Comparison of ENCODE assay signal across 11 cellular contexts in genomic region chr20:45100563-45101245, GRCh38. TPM values are rescaled to one million over a fixed set of nuclear protein-coding genes. Genes with fewer than 3 reads are reported as not detected.
A peak's percentile ranks its signal among the peaks of the same experiment; 100 is the strongest.
DNase-seq lines count a peak whose midpoint lies in the region; ATAC-seq and TF ChIP-seq lines count a peak whose summit lies in the region.
"Had no signal": no experiment of that assay in that cellular context is flagged by ENCODE, and none has a peak within 500 bp of the region (broad histone marks: within the 10 kb centered on the region; RNA-seq: fewer than 3 reads in every experiment).

Gene KCNS1 (minus strand): TSS chr20:45101127. CDS start chr20:45099236, 1,891 bp downstream.

- H3K4me1 Mint-ChIP-seq in endodermal cell = peaks cover 8% of the 10 kb centered on the region
- H3K4me1 Mint-ChIP-seq in naive B cell = peaks cover 13 to 36% (median 26%) of the 10 kb centered on the region in 3 donors

- H3K9me3 Mint-ChIP-seq in endodermal cell = peaks cover 5% of the 10 kb centered on the region
- no peaks in the 10 kb centered on the region for H3K9me3 Mint-ChIP-seq in naive B cell

- H3K27ac ChIP-seq in endodermal cell (ENCODE audit: low read depth, low read length) = no peak within 1 kb of the TSS
- no peak within 1 kb of the TSS for H3K27ac ChIP-seq in stomach
- H3K27ac ChIP-seq: SK-N-MC had no signal

- peak; percentile 43 for DNase-seq in COLO668 (lab: John Stamatoyannopoulos, UW; ENCODE audit: unreplicated experiment)
- DNase-seq in NCI-H2227 (lab: John Stamatoyannopoulos, UW; ENCODE audit: unreplicated experiment) = peak; percentile 69
- peak; percentile 93 for DNase-seq in endodermal cell
- DNase-seq in naive B cell = no peak
- DNase-seq in stomach = no peak
- DNase-seq in ureter (ENCODE audit: low spot score) = no peak
- no peak for DNase-seq in stimulated activated naive CD4-positive, alpha-beta T cell (lab: John Stamatoyannopoulos, UW)
- DNase-seq in stimulated activated CD4-positive, alpha-beta T cell treated with anti-CD3 and anti-CD28 coated beads, Interleukin-4, amount 100 ng/mL, for 4 hours = no peak
- DNase-seq: activated naive CD4-positive, alpha-beta T cell treated with Interleukin-2 at 50 U/mL for 16 hours; GDM1 had no signal

- H3K9me3 ChIP-seq in endodermal cell (ENCODE audit: control insufficient read depth, low read length) = no peaks in the 10 kb centered on the region
- no peaks in the 10 kb centered on the region for H3K9me3 ChIP-seq in stomach

- no peak for TF ChIP-seq POLR2A in stomach (IDR thresholded peaks at IDR 0.05)

- H3K27me3 ChIP-seq in endodermal cell (ENCODE audit: control insufficient read depth, insufficient read depth, low read length, poor library complexity, severe bottlenecking) (peaks cover 17% of the 10 kb centered on the region), stomach (peaks cover 25 to 79% (median 50%) of the 10 kb centered on the region in 3 donors)

- no peak for TF ChIP-seq EP300 in stomach (IDR thresholded peaks at IDR 0.05)

- intact Hi-C loops in stomach (cut with DNase I; ENCODE audit: low total_unique reads) = no loop called here

- WGBS in endodermal cell (ENCODE audit: insufficient coverage in 1 of 2, insufficient read length in 1 of 2), 2 experiments = 16 to 28% methylated on average over 4 to 35 of the region's 38 CpGs
- WGBS in stomach, 5 donors = 3 to 9% (median 6%) methylated on average over 24 to 38 of the region's 38 CpGs

- peak; percentile 48 for TF ChIP-seq CTCF in endodermal cell (conservative IDR thresholded peaks at IDR 0.05)
- TF ChIP-seq CTCF in stomach (IDR thresholded peaks at IDR 0.05) = no peak

- H3K9ac ChIP-seq in endodermal cell (ENCODE audit: extremely low read depth, low read length, poor library complexity, severe bottlenecking) = no peak within 1 kb of the TSS

- H3K27me3 Mint-ChIP-seq in endodermal cell (ENCODE audit: insufficient read depth) = peaks cover 36% of the 10 kb centered on the region
- peaks cover 64 to 68% (median 68%) of the 10 kb centered on the region in 3 donors for H3K27me3 Mint-ChIP-seq in naive B cell

- H3K4me3 ChIP-seq in endodermal cell (ENCODE audit: low read length) (no peak within 1 kb of the TSS), stomach (peak within 1 kb of the TSS in 1 of 4 donors; percentile 21)
- H3K4me3 ChIP-seq: SK-N-MC had no signal

- no peaks in the 10 kb centered on the region for H3K36me3 Mint-ChIP-seq in endodermal cell (ENCODE audit: low read depth)
- no peaks in the 10 kb centered on the region for H3K36me3 Mint-ChIP-seq in naive B cell

- no peaks in the 10 kb centered on the region for H3K4me1 ChIP-seq in endodermal cell (ENCODE audit: control insufficient read depth, insufficient read depth, low read length)
- peaks cover 12 to 25% (median 17%) of the 10 kb centered on the region in 4 donors for H3K4me1 ChIP-seq in stomach

- no peaks in the 10 kb centered on the region for H3K36me3 ChIP-seq in endodermal cell (ENCODE audit: control insufficient read depth, insufficient read depth, low read length)
- no peaks in the 10 kb centered on the region for H3K36me3 ChIP-seq in stomach

- no peak for ATAC-seq in naive B cell (ENCODE audit: low read depth in 2 of 2)

- peak within 1 kb of the TSS; percentile 12 for H3K27ac Mint-ChIP-seq in endodermal cell
- no peak within 1 kb of the TSS for H3K27ac Mint-ChIP-seq in naive B cell

- H3K4me3 Mint-ChIP-seq in endodermal cell (peak within 1 kb of the TSS; percentile 51), naive B cell (peak within 1 kb of the TSS in 6 of 8 donors; percentile 30 to 73 (median 55))

RNA-seq across cellular contexts. Expression of gene KCNS1, which starts in this region (rescaled TPM):
- total RNA-seq in endodermal cell = 1 to 10 TPM in 1 of 2 donors, under 1 TPM in 1; 0.18 to 1.5 TPM
- 0.28 TPM for polyA plus RNA-seq in endodermal cell (2013, experiment 1 of 2)
- 0.25 TPM for polyA plus RNA-seq in endodermal cell (2013, experiment 2 of 2)
- polyA plus RNA-seq in naive B cell (ENCODE audit: low read depth in 6 of 6) = under 1 TPM in 4 of 6 donors, not detected in 2; 0.06 to 0.26 (median 0.20) TPM
- not detected for total RNA-seq in stomach
- under 1 TPM in 1 of 3 donors, not detected in 2; 0.30 TPM for polyA plus RNA-seq in stomach
- total RNA-seq in ureter = 0.86 TPM

Comparison
In these comparisons a context has a peak if more than half of its experiments do, and no peak if none do; other contexts are left out.
1. DNase-seq: peak in COLO668 (single experiment), NCI-H2227 (single experiment) and endodermal cell (single experiment); none in naive B cell (single experiment), stomach (single experiment), ureter (single experiment), stimulated activated naive CD4-positive, alpha-beta T cell (0 of 6) and stimulated activated CD4-positive, alpha-beta T cell treated with anti-CD3 and anti-CD28 coated beads, Interleukin-4, amount 100 ng/mL, for 4 hours (0 of 2).